ENCODE assay signal across 1 cellular context in the genomic region with DNA sequence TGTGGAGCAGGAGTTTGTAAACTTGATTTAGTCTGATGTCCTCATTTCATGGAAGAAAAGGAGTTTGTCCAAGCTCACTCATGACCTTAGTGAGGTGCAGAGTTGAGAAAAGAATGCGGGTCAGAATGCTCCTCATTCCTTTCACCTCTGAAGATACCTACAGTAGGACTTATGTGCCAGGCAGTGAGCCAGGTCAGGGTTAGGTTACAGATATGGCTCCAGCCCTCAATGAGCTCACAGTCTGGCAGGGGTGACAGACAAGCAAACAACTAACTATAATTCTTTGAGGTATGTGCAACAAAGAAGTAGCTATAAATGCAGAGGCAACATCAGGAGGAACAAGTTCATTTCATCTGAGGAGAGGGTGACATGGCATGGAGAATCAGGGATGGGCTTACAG.
TF ChIP-seq lines count a peak whose summit lies in the region.

No MANE protein-coding gene starts in this region.

TF ChIP-seq in IMR-90, 13 proteins besides CTCF, POLR2A, EP300 and RAD21 (continued from another document):
- TF ChIP-seq, protein P1, sequence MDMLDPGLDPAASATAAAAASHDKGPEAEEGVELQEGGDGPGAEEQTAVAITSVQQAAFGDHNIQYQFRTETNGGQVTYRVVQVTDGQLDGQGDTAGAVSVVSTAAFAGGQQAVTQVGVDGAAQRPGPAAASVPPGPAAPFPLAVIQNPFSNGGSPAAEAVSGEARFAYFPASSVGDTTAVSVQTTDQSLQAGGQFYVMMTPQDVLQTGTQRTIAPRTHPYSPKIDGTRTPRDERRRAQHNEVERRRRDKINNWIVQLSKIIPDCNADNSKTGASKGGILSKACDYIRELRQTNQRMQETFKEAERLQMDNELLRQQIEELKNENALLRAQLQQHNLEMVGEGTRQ (IDR thresholded peaks at IDR 0.05; ENCODE audit: low read depth, low read length), result no peak
- TF ChIP-seq NFE2L2 (IDR thresholded peaks at IDR 0.05; ENCODE audit: low read depth, low read length) (no peak), RCOR1 (IDR thresholded peaks at IDR 0.05; ENCODE audit: insufficient replicate concordance, low read length) (no peak), BHLHE40 (IDR thresholded peaks at IDR 0.05; ENCODE audit: low read depth, low read length) (no peak)
TF ChIP-seq in IMR-90: peak in this region for 0.
